ENCODE assay signal across 39 cellular contexts in the genomic region with DNA sequence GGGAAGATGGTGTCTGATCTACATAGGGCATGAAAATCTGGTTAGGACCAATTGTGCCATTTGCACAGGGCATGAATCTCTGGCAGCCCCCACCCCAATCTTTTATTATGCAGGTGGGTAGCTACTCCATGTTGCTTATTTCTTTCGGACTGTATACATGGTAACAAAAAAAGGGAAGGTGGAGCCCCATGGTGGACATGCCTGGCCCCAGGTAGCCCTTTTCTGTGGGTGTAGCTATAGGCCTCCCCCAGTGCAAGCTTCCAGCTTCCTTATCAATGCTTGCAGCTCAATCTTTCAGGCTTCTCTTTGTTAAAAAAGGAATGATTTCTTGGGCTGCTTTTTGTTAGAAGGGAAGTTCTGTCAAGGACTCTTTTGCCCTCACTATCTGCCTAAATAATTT.
"Had no signal": no experiment of that assay in that cellular context is flagged by ENCODE, and none has a peak within 500 bp of the region (broad histone marks: within the 10 kb centered on the region; RNA-seq: fewer than 3 reads in every experiment).

No MANE protein-coding gene starts in this region.

- H3K27me3 Mint-ChIP-seq: activated naive CD4-positive, alpha-beta T cell treated with anti-CD3 and anti-CD28 coated beads, Interleukin-2, amount 50 U/mL, for 24 hours; activated naive CD8-positive, alpha-beta T cell; activated naive CD8-positive, alpha-beta T cell treated with anti-CD3 and anti-CD28 coated beads for 36 hours; activated naive CD8-positive, alpha-beta T cell treated with anti-CD3 and anti-CD28 coated beads, Interleukin-2, amount 50 U/mL, for 24 hours; activated T-cell treated with anti-CD3 and anti-CD28 coated beads, Interleukin-2, amount 50 U/mL, for 24 hours had no signal

- H3K9me3 ChIP-seq: adrenal gland, ascending aorta, body of pancreas, breast epithelium had no signal

- H3K27ac ChIP-seq: adrenal gland, ascending aorta, body of pancreas, brain microvascular endothelial cell, breast epithelium, cardiac muscle cell had no signal

- H3K27ac Mint-ChIP-seq: activated naive CD4-positive, alpha-beta T cell treated with anti-CD3 and anti-CD28 coated beads for 36 hours; activated naive CD4-positive, alpha-beta T cell treated with anti-CD3 and anti-CD28 coated beads, Interleukin-2, amount 10 ng/mL, durations not matched to agents 7 days and 5 days; activated naive CD4-positive, alpha-beta T cell treated with anti-CD3 and anti-CD28 coated beads, Interleukin-2, amount 50 U/mL, for 24 hours; activated naive CD4-positive, alpha-beta T cell treated with anti-CD3 and anti-CD28 coated beads, Interleukin-2, amount 50 U/mL, for 72 hours; activated naive CD8-positive, alpha-beta T cell; activated naive CD8-positive, alpha-beta T cell treated with anti-CD3 and anti-CD28 coated beads for 36 hours; activated naive CD8-positive, alpha-beta T cell treated with anti-CD3 and anti-CD28 coated beads, Interleukin-2, amount 10 ng/mL, durations not matched to agents 7 days and 5 days; activated naive CD8-positive, alpha-beta T cell treated with anti-CD3 and anti-CD28 coated beads, Interleukin-2, amount 50 U/mL, for 24 hours; activated T-cell treated with anti-CD3 and anti-CD28 coated beads, Interleukin-2, amount 50 U/mL, for 24 hours; activated T-cell treated with anti-CD3 and anti-CD28 coated beads, Interleukin-2, amount 50 U/mL, for 72 hours; activated T-helper 1 cell treated with anti-CD3 and anti-CD28 coated beads, Interleukin-12 subunit alpha, Interleukin-12 subunit beta, Interleukin-2, Interleukin-4 antibody, amounts not matched to agents 30 ng/mL and 10 ng/mL and 1 ng/mL, durations not matched to agents 14 hours and 24 hours and 36 hours; activated T-helper 17 cell treated with anti-CD3 and anti-CD28 coated beads, Interleukin-2, amount 50 U/mL, for 72 hours; activated T-helper 2 cell treated with anti-CD3 and anti-CD28 coated beads, Interferon-gamma antibody, Interleukin-2, Interleukin-4, amounts not matched to agents 10 μg/mL and 5 μg/mL and 100 μg/mL, durations not matched to agents 14 hours and 24 hours and 36 hours; brain had no signal

- H3K36me3 Mint-ChIP-seq: activated naive CD4-positive, alpha-beta T cell treated with anti-CD3 and anti-CD28 coated beads, Interleukin-2, amount 10 ng/mL, durations not matched to agents 7 days and 5 days; brain had no signal

- H3K27me3 ChIP-seq: adrenal gland, ascending aorta, body of pancreas, brain microvascular endothelial cell, breast epithelium, cardiac muscle cell had no signal

- DNase-seq: activated effector memory CD4-positive, alpha-beta T cell treated with anti-CD3 and anti-CD28 coated beads, Interleukin-2, amount 50 U/mL, for 16 hours; activated effector memory CD4-positive, alpha-beta T cell treated with Interleukin-2 at 50 U/mL for 16 hours; activated gamma-delta T cell; activated gamma-delta T cell treated with Interleukin-2 at 50 U/mL for 16 hours; activated naive CD4-positive, alpha-beta T cell; activated naive CD4-positive, alpha-beta T cell treated with anti-CD3 and anti-CD28 coated beads for 36 hours; activated naive CD4-positive, alpha-beta T cell treated with anti-CD3 and anti-CD28 coated beads, Interleukin-2, amount 10 ng/mL, durations not matched to agents 7 days and 5 days; activated naive CD4-positive, alpha-beta T cell treated with anti-CD3 and anti-CD28 coated beads, Interleukin-2, amount 50 U/mL, for 16 hours; activated naive CD4-positive, alpha-beta T cell treated with Interleukin-2 at 50 U/mL for 16 hours; activated naive CD8-positive, alpha-beta T cell treated with anti-CD3 and anti-CD28 coated beads for 36 hours; activated naive CD8-positive, alpha-beta T cell treated with anti-CD3 and anti-CD28 coated beads, Interleukin-2, amount 10 ng/mL, durations not matched to agents 7 days and 5 days; activated naive CD8-positive, alpha-beta T cell treated with anti-CD3 and anti-CD28 coated beads, Interleukin-2, amount 50 U/mL, for 24 hours; activated T-cell treated with anti-CD3 and anti-CD28 coated beads, Interleukin-2, amount 50 U/mL, for 24 hours; activated T-cell treated with anti-CD3 and anti-CD28 coated beads, Interleukin-2, amount 50 U/mL, for 4 hours; activated T-cell treated with anti-CD3 and anti-CD28 coated beads, Interleukin-2, amount 50 U/mL, for 48 hours; activated T-cell treated with anti-CD3 and anti-CD28 coated beads, Interleukin-2, amount 50 U/mL, for 72 hours; adrenal gland; amniotic stem cell; amygdala; anterior cingulate cortex; aorta; body of pancreas; brain microvascular endothelial cell; caudate nucleus; central memory CD4-positive, alpha-beta T cell; cerebellar nuclear complex had no signal

- H3K4me1 Mint-ChIP-seq: brain; central memory CD8-positive, alpha-beta T cell had no signal

- H3K4me3 Mint-ChIP-seq: activated naive CD4-positive, alpha-beta T cell treated with anti-CD3 and anti-CD28 coated beads for 36 hours; activated naive CD4-positive, alpha-beta T cell treated with anti-CD3 and anti-CD28 coated beads, Interleukin-2, amount 10 ng/mL, durations not matched to agents 7 days and 5 days; activated naive CD4-positive, alpha-beta T cell treated with anti-CD3 and anti-CD28 coated beads, Interleukin-2, amount 50 U/mL, for 24 hours; activated naive CD8-positive, alpha-beta T cell; activated naive CD8-positive, alpha-beta T cell treated with anti-CD3 and anti-CD28 coated beads for 36 hours; activated naive CD8-positive, alpha-beta T cell treated with anti-CD3 and anti-CD28 coated beads, Interleukin-2, amount 10 ng/mL, durations not matched to agents 7 days and 5 days; activated naive CD8-positive, alpha-beta T cell treated with anti-CD3 and anti-CD28 coated beads, Interleukin-2, amount 50 U/mL, for 24 hours; activated T-cell treated with anti-CD3 and anti-CD28 coated beads, Interleukin-2, amount 50 U/mL, for 24 hours; activated T-cell treated with anti-CD3 and anti-CD28 coated beads, Interleukin-2, amount 50 U/mL, for 4 hours; activated T-cell treated with anti-CD3 and anti-CD28 coated beads, Interleukin-2, amount 50 U/mL, for 72 hours; activated T-helper 1 cell treated with anti-CD3 and anti-CD28 coated beads, Interleukin-12 subunit alpha, Interleukin-12 subunit beta, Interleukin-2, Interleukin-4 antibody, amounts not matched to agents 30 ng/mL and 10 ng/mL and 1 ng/mL, durations not matched to agents 14 hours and 24 hours and 36 hours; activated T-helper 17 cell treated with anti-CD3 and anti-CD28 coated beads, Interleukin-2, amount 50 U/mL, for 72 hours; brain; central memory CD8-positive, alpha-beta T cell had no signal

- FAIRE-seq: astrocyte, bronchial epithelial cell had no signal

- ATAC-seq: activated naive CD4-positive, alpha-beta T cell treated with anti-CD3 and anti-CD28 coated beads, Interleukin-2, amount 50 U/mL, for 72 hours; activated naive CD8-positive, alpha-beta T cell treated with anti-CD3 and anti-CD28 coated beads, Interleukin-2, amount 50 U/mL, for 24 hours; activated T-cell treated with anti-CD3 and anti-CD28 coated beads, Interleukin-2, amount 50 U/mL, for 4 hours; activated T-cell treated with anti-CD3 and anti-CD28 coated beads, Interleukin-2, amount 50 U/mL, for 72 hours; activated T-helper 17 cell treated with anti-CD3 and anti-CD28 coated beads, Interleukin-2, amount 50 U/mL, for 72 hours; body of pancreas had no signal

- H3K4me3 ChIP-seq: adrenal gland, ascending aorta, body of pancreas, breast epithelium, cardiac muscle cell had no signal

- H3K36me3 ChIP-seq: adrenal gland, ascending aorta, brain microvascular endothelial cell, breast epithelium, cardiac muscle cell had no signal

- H3K4me1 ChIP-seq: adrenal gland, ascending aorta, body of pancreas, breast epithelium had no signal

- H3K9me3 Mint-ChIP-seq: activated naive CD4-positive, alpha-beta T cell treated with anti-CD3 and anti-CD28 coated beads, Interleukin-2, amount 50 U/mL, for 24 hours; brain; central memory CD8-positive, alpha-beta T cell had no signal
